Comparison of ENCODE assay signal across 20 cellular contexts in the genomic region with DNA sequence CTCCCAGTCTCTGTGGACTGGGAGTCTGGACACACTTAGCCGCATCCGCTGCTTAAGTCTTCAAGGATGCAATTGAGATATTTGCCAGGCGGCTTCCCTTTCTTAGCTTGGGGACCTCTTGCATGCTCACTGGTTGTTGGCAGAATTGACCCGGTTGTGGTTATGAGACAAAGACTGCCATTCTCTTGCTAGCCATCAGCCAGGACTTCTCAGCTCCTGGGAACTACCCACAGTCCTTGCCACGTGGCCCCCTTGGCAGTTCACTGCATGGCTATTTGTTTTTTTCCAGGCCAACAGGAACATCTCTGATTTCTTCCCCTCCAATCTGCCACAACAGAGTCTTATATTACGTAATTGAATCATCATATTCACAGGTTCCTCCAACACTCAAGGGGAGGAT. TPM values are rescaled to one million over a fixed set of nuclear protein-coding genes. Genes with fewer than 3 reads are reported as not detected.
DNase-seq lines count a peak whose midpoint lies in the region; ATAC-seq lines count a peak whose summit lies in the region.
"Had no signal": no experiment of that assay in that cellular context is flagged by ENCODE, and none has a peak within 500 bp of the region (broad histone marks: within the 10 kb centered on the region; RNA-seq: fewer than 3 reads in every experiment).

No MANE protein-coding gene starts in this region.

- peak; percentile 69 for DNase-seq in COLO829 (ENCODE audit: low spot score)
- DNase-seq in MG63: peak; percentile 23
- DNase-seq in caudate nucleus (lab: John Stamatoyannopoulos, UW): peak in 20 of 61 donors; percentile 3 to 55 (median 21)
- DNase-seq in pons (ENCODE audit: low spot score): peak; percentile 40
- DNase-seq in NCI-H774 (lab: John Stamatoyannopoulos, UW): no peak
- DNase-seq in NCI-H1694 treated with DMSO at 0.1 percent for 48 hours (lab: John Stamatoyannopoulos, UW): no peak
- DNase-seq: ACHN; CD4-positive, alpha-beta T cell; DMS153; DMS79; GDM1; GM23248; HCEC 1CT; KBM-7 had no signal

- no peak overlapping the region for H3K4me3 ChIP-seq in MG63
- H3K4me3 ChIP-seq: GM23248 had no signal

- ATAC-seq in GM19463 (IDR thresholded peaks at IDR 0.05; ENCODE audit: unreplicated experiment): no peak

- H3K27ac ChIP-seq in caudate nucleus (ENCODE audit: low read depth, low read length): peak overlapping the region; percentile 24
- H3K27ac ChIP-seq: C4-2B, GM23248, HL-60 had no signal

- H3K36me3 ChIP-seq in MG63: no peaks in the 10 kb centered on the region

- peaks cover 4% of the 10 kb centered on the region for H3K27me3 ChIP-seq in MG63

- H3K9me3 ChIP-seq in MG63: no peaks in the 10 kb centered on the region

RNA-seq across cellular contexts. Expression of gene CACNG4, which starts 25.5 kb away (rescaled TPM):
- total RNA-seq in MG63 (2014; rRNA removed; shearing (Covaris generic); ENCODE audit: low replicate concordance): not detected in 2 replicates
- total RNA-seq: CD4-positive, alpha-beta T cell; GM23248; HT1080 had no signal

RNA-seq across cellular contexts. Expression of gene CACNG1, which starts 54.3 kb away (rescaled TPM):
- total RNA-seq in MG63 (2014; rRNA removed; shearing (Covaris generic); ENCODE audit: low replicate concordance): not detected in 2 replicates
- total RNA-seq: CD4-positive, alpha-beta T cell; Daoy; GM23248; H4 had no signal

Comparison
In these comparisons a context has a peak if more than half of its experiments do, and no peak if none do; other contexts are left out.
1. DNase-seq: peak in COLO829 (single experiment), MG63 (single experiment) and pons (single experiment); none in NCI-H774 (single experiment) and NCI-H1694 treated with DMSO at 0.1 percent for 48 hours (single experiment).